ENCODE assay signal across 12 cellular contexts in genomic region chr1:82388679-82389078, GRCh38.
DNase-seq lines count a peak whose midpoint lies in the region; ATAC-seq and TF ChIP-seq lines count a peak whose summit lies in the region.
"Had no signal": no experiment of that assay in that cellular context is flagged by ENCODE, and none has a peak within 500 bp of the region (broad histone marks: within the 10 kb centered on the region; RNA-seq: fewer than 3 reads in every experiment).

No MANE protein-coding gene starts in this region.

- no peak overlapping the region for H3K27ac ChIP-seq in mammary epithelial cell (ENCODE audit: insufficient read depth, low read depth, low read length)
- H3K27ac ChIP-seq in mesenchymal stem cell (ENCODE audit: low read length, poor library complexity, severe bottlenecking): no peak overlapping the region
- H3K27ac ChIP-seq: SK-N-MC had no signal

- no peaks in the 10 kb centered on the region for H3K79me1 ChIP-seq in mesenchymal stem cell (replicated peaks; ENCODE audit: low read length, poor library complexity, severe bottlenecking)

- H3K27me3 ChIP-seq in mammary epithelial cell (ENCODE audit: insufficient read depth, low read length): no peaks in the 10 kb centered on the region
- no peaks in the 10 kb centered on the region for H3K27me3 ChIP-seq in mesenchymal stem cell (ENCODE audit: control insufficient read depth in 1 of 2, insufficient read depth in 1 of 2, low read length in 2 of 2)

- BruUV-seq in mammary epithelial cell (replicated peaks; lab: Mats Ljungman, UMichigan): no TSS peak

- intact Hi-C loops in mammary epithelial cell (cut with micrococcal nuclease): no loop called here

- no peak overlapping the region for H3K14ac ChIP-seq in mesenchymal stem cell (ENCODE audit: low read length in 2 of 2)

- CTCF ChIA-PET in mammary epithelial cell (lab: Charles Lee; ENCODE audit: low non-redundant PET): no interaction called here

- no peak overlapping the region for H4K8ac ChIP-seq in mesenchymal stem cell (ENCODE audit: low read length)

- H3K4me1 ChIP-seq in mammary epithelial cell (ENCODE audit: insufficient read depth, low read length) (peaks cover 35% of the 10 kb centered on the region), mesenchymal stem cell (ENCODE audit: control insufficient read depth, insufficient read depth, low read depth, low read length) (no peaks in the 10 kb centered on the region)

- DNase-seq in NCI-H1417 (lab: John Stamatoyannopoulos, UW) (peak; percentile 9 to 87 (median 63)), NCI-H1417 treated with DMSO at 0.1 percent for 48 hours (lab: John Stamatoyannopoulos, UW) (no peak), NCI-H2107 (lab: John Stamatoyannopoulos, UW) (peak; percentile 46), mammary epithelial cell (peak; percentile 97), retinal pigment epithelial cell (ENCODE audit: low read depth) (peak; percentile 91), left lobe of liver (ENCODE audit: low spot score) (no peak), mesenchymal stem cell (no peak)
- DNase-seq: cerebellar nuclear complex; islet precursor cell; stimulated activated naive B cell treated with anti-CD40 and anti-IgM and Interleukin-4, amounts not matched to agents 10 μg/mL and 1 μg/mL and 100 μg/mL, for 72 hours had no signal

- no peak overlapping the region for H2BK5ac ChIP-seq in mesenchymal stem cell (ENCODE audit: low read depth, low read length, poor library complexity, severe bottlenecking)

- H2BK15ac ChIP-seq in mesenchymal stem cell (ENCODE audit: low read depth, poor library complexity, severe bottlenecking): no peak overlapping the region

- H3K36me3 ChIP-seq in mammary epithelial cell (ENCODE audit: insufficient read depth, low read length): no peaks in the 10 kb centered on the region
- H3K36me3 ChIP-seq in mesenchymal stem cell (ENCODE audit: control insufficient read depth in 1 of 2, insufficient read depth in 2 of 2, low read depth in 1 of 2, low read length in 2 of 2): no peaks in the 10 kb centered on the region

- peak overlapping the region in 1 of 2 experiments; percentile 26 for H3K4ac ChIP-seq in mesenchymal stem cell (ENCODE audit: low read depth in 1 of 2, low read length in 2 of 2)

- H3K9me3 ChIP-seq in mammary epithelial cell (replicated peaks; ENCODE audit: insufficient read depth, low read length): no peaks in the 10 kb centered on the region
- H3K9me3 ChIP-seq in mesenchymal stem cell (ENCODE audit: control insufficient read depth, low read length): no peaks in the 10 kb centered on the region

- H2BK12ac ChIP-seq in mesenchymal stem cell (ENCODE audit: low read length in 2 of 2): no peak overlapping the region

- H2AFZ ChIP-seq in mammary epithelial cell (ENCODE audit: low read depth, low read length) (no peak overlapping the region), mesenchymal stem cell (ENCODE audit: low read depth, low read length) (no peak overlapping the region)

- dilution Hi-C loops in mammary epithelial cell (cut with HindIII; ENCODE audit: low sequenced_read_pairs): no loop called here

- no peaks in the 10 kb centered on the region for H3K79me2 ChIP-seq in mammary epithelial cell (ENCODE audit: insufficient read depth, low read length)

- TF ChIP-seq CTCF in mammary epithelial cell (conservative IDR thresholded peaks at IDR 0.05 in 1 of 2, IDR thresholded peaks at IDR 0.05 in 1 of 2; ENCODE audit: extremely low read depth in 1 of 2, insufficient read depth in 1 of 2, low read depth in 1 of 2, low read length in 2 of 2) (no peak), retinal pigment epithelial cell (conservative IDR thresholded peaks at IDR 0.05; ENCODE audit: low read depth, low read length) (no peak)

- H3K18ac ChIP-seq in mesenchymal stem cell (ENCODE audit: low read depth in 1 of 2, low read length in 2 of 2): no peak overlapping the region

- H3K23ac ChIP-seq in mesenchymal stem cell (ENCODE audit: low read length in 2 of 2): no peak overlapping the region

- no peaks in the 10 kb centered on the region for H4K20me1 ChIP-seq in mammary epithelial cell (ENCODE audit: insufficient read depth, low read length)

- H3K4me2 ChIP-seq in mammary epithelial cell (ENCODE audit: insufficient read depth, low read depth, low read length) (peak overlapping the region; percentile 44), mesenchymal stem cell (ENCODE audit: low read length, poor library complexity, severe bottlenecking) (no peak overlapping the region)

- no peak overlapping the region for H4K91ac ChIP-seq in mesenchymal stem cell (ENCODE audit: low read length)

- in situ Hi-C loops in mammary epithelial cell (cut with MboI; ENCODE audit: low sequenced_read_pairs in 2 of 2): no loop called here

- 0% methylated on average over 1 of the region's 1 CpG for WGBS in mammary epithelial cell (ENCODE audit: low coverage, missing lambda C conversion rate)
- WGBS in mesenchymal stem cell: 100% methylated on average over 1 of the region's 1 CpG

- H3K9ac ChIP-seq in mammary epithelial cell (ENCODE audit: insufficient read depth, low read length) (no peak overlapping the region), mesenchymal stem cell (ENCODE audit: low read length) (no peak overlapping the region)

- H2BK120ac ChIP-seq in mesenchymal stem cell (ENCODE audit: low read depth, low read length): no peak overlapping the region

- H3K4me3 ChIP-seq in mammary epithelial cell (replicated peaks in 1 of 3; ENCODE audit: insufficient read depth in 1 of 3, low read depth in 2 of 3, low read length in 3 of 3) (no peak overlapping the region), retinal pigment epithelial cell (ENCODE audit: low read length) (no peak overlapping the region), mesenchymal stem cell (ENCODE audit: insufficient read depth in 1 of 2, low read depth in 1 of 2, low read length in 2 of 2) (no peak overlapping the region)
- H3K4me3 ChIP-seq: SK-N-MC had no signal

- no peak overlapping the region for H2AK5ac ChIP-seq in mesenchymal stem cell (ENCODE audit: low read length, severe bottlenecking)

- ATAC-seq in GM19467 (IDR thresholded peaks at IDR 0.05; ENCODE audit: unreplicated experiment) (no peak), left lobe of liver (no peak)
- ATAC-seq: stimulated activated naive B cell treated with anti-CD40 and anti-IgM and Interleukin-4, amounts not matched to agents 10 μg/mL and 1 μg/mL and 100 μg/mL, for 72 hours had no signal

Comparison
In these comparisons a context has a peak if more than half of its experiments do, and no peak if none do; other contexts are left out.
1. DNase-seq: peak in NCI-H1417 (3 of 3), NCI-H2107 (single experiment), mammary epithelial cell (single experiment) and retinal pigment epithelial cell (single experiment); none in NCI-H1417 treated with DMSO at 0.1 percent for 48 hours (single experiment), left lobe of liver (single experiment) and mesenchymal stem cell (single experiment).